Comparison of ENCODE assay signal across 8 cellular contexts in the genomic region with DNA sequence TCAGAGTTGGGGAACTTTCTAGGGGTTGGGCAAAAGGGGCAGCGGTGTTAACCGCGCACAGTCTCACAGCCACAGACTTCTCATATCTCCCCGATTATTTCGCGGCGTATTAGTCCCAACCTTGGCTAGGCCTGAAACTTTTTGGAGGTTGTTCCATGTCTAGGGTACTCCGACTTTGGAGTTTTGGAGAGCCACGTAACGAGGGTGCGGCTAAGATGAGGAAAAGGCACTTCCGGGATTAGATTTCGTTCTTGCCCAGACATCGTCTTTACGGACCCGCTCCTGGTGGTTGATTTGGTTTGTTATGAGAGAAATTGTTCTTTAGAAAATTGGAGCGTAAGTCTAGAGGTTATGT. TPM values are rescaled to one million over a fixed set of nuclear protein-coding genes. Genes with fewer than 3 reads are reported as not detected.
DNase-seq lines count a peak whose midpoint lies in the region; ATAC-seq and TF ChIP-seq lines count a peak whose summit lies in the region.

No MANE protein-coding gene starts in this region.

- H3K4me3 Mint-ChIP-seq in effector memory CD8-positive, alpha-beta T cell, result peak overlapping the region; percentile 90 to 95
- peak overlapping the region; percentile 97 for H3K4me3 Mint-ChIP-seq in natural killer cell

- no peak for TF ChIP-seq CTCF in natural killer cell (IDR thresholded peaks at IDR 0.05)

- intact Hi-C loops in natural killer cell (cut with micrococcal nuclease), result loop anchor here (1.0 to 2.0 kb wide), 4 partner anchors 45 to 203 kb away; a partner anchor contains a TSS

- H3K9me3 Mint-ChIP-seq in effector memory CD8-positive, alpha-beta T cell, result no peaks in the 10 kb centered on the region
- H3K9me3 Mint-ChIP-seq in natural killer cell, result no peaks in the 10 kb centered on the region

- in situ Hi-C loops in SK-MEL-5 (cut with HindIII; ENCODE audit: low pct_unique_long_range_greater_than_20kb, low sequenced_read_pairs), result no loop called here

- ATAC-seq in effector memory CD8-positive, alpha-beta T cell (replicated peaks), result no peak
- ATAC-seq in natural killer cell, result no peak
- no peak for ATAC-seq in GM21619 (IDR thresholded peaks at IDR 0.05; ENCODE audit: unreplicated experiment)

- peak; percentile 1 to 2 for DNase-seq in stimulated activated CD4-positive, alpha-beta T cell treated with anti-CD3 and anti-CD28 coated beads, Interleukin-15, amount 100 ng/mL, for 48 hours (ENCODE audit: low read depth in 2 of 2)
- no peak for DNase-seq in stimulated activated CD4-positive, alpha-beta T cell treated with anti-CD3 and anti-CD28 coated beads, Interleukin-12 subunit alpha, Interleukin-12 subunit beta, amount 100 ng/mL, for 4 hours
- DNase-seq in SK-MEL-5 (ENCODE audit: low read depth, low spot score) (peak; percentile 37), natural killer cell (no peak), mucosa of gallbladder (ENCODE audit: low spot score) (no peak), nucleus accumbens (lab: John Stamatoyannopoulos, UW) (no peak)
- DNase-seq in effector memory CD8-positive, alpha-beta T cell, result no peak

- peaks cover 50 to 63% of the 10 kb centered on the region in 2 donors for H3K4me1 Mint-ChIP-seq in effector memory CD8-positive, alpha-beta T cell (ENCODE audit: low read depth in 2 of 2)
- peaks cover 74 to 82% of the 10 kb centered on the region in 2 donors for H3K4me1 Mint-ChIP-seq in natural killer cell

- H3K27ac Mint-ChIP-seq in effector memory CD8-positive, alpha-beta T cell, result peak overlapping the region; percentile 92 to 97
- peak overlapping the region; percentile 96 to 97 for H3K27ac Mint-ChIP-seq in natural killer cell

- H3K36me3 Mint-ChIP-seq in effector memory CD8-positive, alpha-beta T cell (ENCODE audit: insufficient read depth), result peaks cover 16% of the 10 kb centered on the region
- no peaks in the 10 kb centered on the region for H3K36me3 Mint-ChIP-seq in natural killer cell

- no peaks in the 10 kb centered on the region for H3K27me3 Mint-ChIP-seq in effector memory CD8-positive, alpha-beta T cell
- H3K27me3 Mint-ChIP-seq in natural killer cell (ENCODE audit: low read depth in 2 of 2), result no peaks in the 10 kb centered on the region

RNA-seq across cellular contexts. Expression of a gene that starts 0.5 kb away (rescaled TPM):
- total RNA-seq in SK-MEL-5 (2014; rRNA removed; shearing (Covaris generic)), result 21.7 and 22.0 TPM in 2 replicates
- 43.4 and 53.9 TPM in 2 replicates for polyA plus RNA-seq in SK-MEL-5 (2015; cell fraction: cytosol; rRNA removed)
- polyA plus RNA-seq in SK-MEL-5 (2015; cell fraction: nucleus; rRNA removed), result 24.0 and 30.5 TPM in 2 replicates
- total RNA-seq in natural killer cell, result 100 to 1,000 TPM; 155 to 168 (median 165) TPM
- total RNA-seq in mucosa of gallbladder, result 45.5 TPM

RNA-seq across cellular contexts. Expression of a gene that starts 1.1 kb away (rescaled TPM):
- total RNA-seq in SK-MEL-5 (2014; rRNA removed; shearing (Covaris generic)), result 47.8 and 48.4 TPM in 2 replicates
- polyA plus RNA-seq in SK-MEL-5 (2015; cell fraction: cytosol; rRNA removed), result 34.7 and 46.6 TPM in 2 replicates
- polyA plus RNA-seq in SK-MEL-5 (2015; cell fraction: nucleus; rRNA removed), result 22.4 and 27.3 TPM in 2 replicates
- total RNA-seq in natural killer cell (100 to 1,000 TPM; 111 to 160 (median 137) TPM), mucosa of gallbladder (68.9 TPM)

Comparison
In these comparisons a context has a peak if more than half of its experiments do, and no peak if none do; other contexts are left out.
1. DNase-seq: peak in stimulated activated CD4-positive, alpha-beta T cell treated with anti-CD3 and anti-CD28 coated beads, Interleukin-15, amount 100 ng/mL, for 48 hours (2 of 2) and SK-MEL-5 (single experiment); none in stimulated activated CD4-positive, alpha-beta T cell treated with anti-CD3 and anti-CD28 coated beads, Interleukin-12 subunit alpha, Interleukin-12 subunit beta, amount 100 ng/mL, for 4 hours (single experiment), effector memory CD8-positive, alpha-beta T cell (0 of 3), natural killer cell (single experiment), mucosa of gallbladder (single experiment) and nucleus accumbens (0 of 56).